24 cellular contexts compared by ENCODE assay signal in the genomic region with DNA sequence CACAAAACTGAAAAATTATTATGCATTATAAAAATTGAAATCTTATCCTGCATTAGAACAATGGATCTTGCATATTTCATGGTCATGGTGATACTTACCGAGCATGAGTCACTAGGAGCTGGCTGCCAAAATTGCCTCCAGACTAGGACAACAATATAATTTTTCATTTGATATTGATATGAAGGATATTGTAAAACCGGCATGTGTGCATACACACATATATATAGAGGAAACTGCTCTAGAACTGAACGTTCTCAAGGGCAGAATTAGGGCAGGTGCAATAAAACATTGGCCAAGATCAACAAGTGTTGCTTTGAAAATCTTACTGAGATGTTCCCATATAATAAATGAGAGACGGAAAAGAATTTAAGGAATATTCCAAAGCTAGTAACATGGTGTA.
"Had no signal": no experiment of that assay in that cellular context is flagged by ENCODE, and none has a peak within 500 bp of the region (broad histone marks: within the 10 kb centered on the region; RNA-seq: fewer than 3 reads in every experiment).

No MANE protein-coding gene starts in this region.

- H3K36me3 ChIP-seq: adrenal gland, ascending aorta, left ventricle myocardium inferior, neutrophil, ovary, tibial artery had no signal

- H3K9me3 ChIP-seq: adrenal gland, neutrophil, ovary, psoas muscle had no signal

- DNase-seq: activated CD4-positive, alpha-beta T cell treated with anti-CD3 and anti-CD28 coated beads for 36 hours; activated CD4-positive, alpha-beta T cell treated with anti-CD3 and anti-CD28 coated beads, Interleukin-2, amount 50 U/mL, for 4 hours; activated CD8-positive, alpha-beta memory T cell treated with anti-CD3 and anti-CD28 coated beads, Interleukin-2, amount 50 U/mL, for 48 hours; activated naive CD4-positive, alpha-beta T cell; activated T-cell treated with anti-CD3 and anti-CD28 coated beads, Interleukin-2, amount 50 U/mL, for 4 hours; adrenal gland; cortex of kidney; foreskin fibroblast; left ventricle myocardium inferior; midbrain; ovary; psoas muscle; right cardiac atrium; stimulated activated CD4-positive, alpha-beta T cell treated with anti-CD3 and anti-CD28 coated beads, Interleukin-12 subunit alpha, Interleukin-12 subunit beta, amount 100 ng/mL, for 4 hours; T-cell; tibial artery had no signal

- FAIRE-seq: TTC549 had no signal

- H3K4me1 ChIP-seq: adrenal gland, ascending aorta, left ventricle myocardium inferior, psoas muscle, tibial artery had no signal

- H3K4me3 ChIP-seq: adrenal gland, ascending aorta, left ventricle myocardium inferior, ovary, psoas muscle, tibial artery had no signal

- H3K27ac Mint-ChIP-seq: activated CD4-positive, alpha-beta T cell treated with anti-CD3 and anti-CD28 coated beads for 36 hours; activated naive CD8-positive, alpha-beta T cell; activated T-helper 2 cell treated with anti-CD3 and anti-CD28 coated beads, Interferon-gamma antibody, Interleukin-2, Interleukin-4, amounts not matched to agents 10 μg/mL and 5 μg/mL and 100 μg/mL, durations not matched to agents 14 hours and 24 hours and 36 hours; nephron; stimulated activated naive CD8-positive, alpha-beta T cell treated with anti-CD3 and anti-CD28 coated beads, Interleukin-15, Interleukin-2, amounts not matched to agents 100 ng/mL and 50 ng/mL, for 24 hours; T-cell; WTC11 had no signal

- H3K27me3 ChIP-seq: adrenal gland, ascending aorta, neutrophil, ovary, tibial artery had no signal

- H3K27ac ChIP-seq: adrenal gland, ascending aorta, left ventricle myocardium inferior, neutrophil, ovary, psoas muscle, tibial artery had no signal

- ATAC-seq: activated CD4-positive, alpha-beta T cell treated with anti-CD3 and anti-CD28 coated beads for 36 hours; activated T-cell treated with anti-CD3 and anti-CD28 coated beads, Interleukin-2, amount 50 U/mL, for 4 hours; psoas muscle; right cardiac atrium; T-cell; WTC11 had no signal

- H3K27me3 Mint-ChIP-seq: activated CD4-positive, alpha-beta T cell treated with anti-CD3 and anti-CD28 coated beads for 36 hours; activated naive CD8-positive, alpha-beta T cell; stimulated activated naive CD8-positive, alpha-beta T cell treated with anti-CD3 and anti-CD28 coated beads, Interleukin-15, Interleukin-2, amounts not matched to agents 100 ng/mL and 50 ng/mL, for 24 hours; T-cell had no signal

- H3K4me1 Mint-ChIP-seq: activated CD4-positive, alpha-beta T cell treated with anti-CD3 and anti-CD28 coated beads for 36 hours; nephron; T-cell; WTC11 had no signal

- H3K4me3 Mint-ChIP-seq: activated CD4-positive, alpha-beta T cell treated with anti-CD3 and anti-CD28 coated beads for 36 hours; activated naive CD8-positive, alpha-beta T cell; activated T-cell treated with anti-CD3 and anti-CD28 coated beads, Interleukin-2, amount 50 U/mL, for 4 hours; nephron; stimulated activated naive CD8-positive, alpha-beta T cell treated with anti-CD3 and anti-CD28 coated beads, Interleukin-15, Interleukin-2, amounts not matched to agents 100 ng/mL and 50 ng/mL, for 24 hours; T-cell; WTC11 had no signal

- H3K36me3 Mint-ChIP-seq: activated naive CD8-positive, alpha-beta T cell; T-cell had no signal
